In the genomic region with DNA sequence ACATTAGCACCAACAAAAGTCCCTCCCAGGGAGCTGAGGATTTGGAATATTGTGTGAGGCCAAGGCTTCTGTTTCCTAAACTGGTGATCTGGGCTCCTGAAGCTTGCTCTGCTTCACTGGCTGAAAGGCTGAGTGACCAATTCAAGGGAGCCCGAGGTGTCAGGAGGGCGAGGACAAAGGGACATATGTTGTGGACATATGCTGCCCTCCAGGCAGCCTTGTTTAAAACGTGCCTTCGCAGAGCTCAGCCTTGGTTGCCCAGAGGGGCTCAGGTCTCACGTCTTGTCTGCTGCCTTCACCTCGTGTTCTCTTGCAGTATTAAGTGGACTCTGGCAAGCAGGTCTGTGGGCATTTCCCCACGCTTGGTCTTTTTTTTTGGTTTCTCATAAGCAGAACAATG, we compare ENCODE assay signal across 15 cellular contexts. TPM values are rescaled to one million over a fixed set of nuclear protein-coding genes. Genes with fewer than 3 reads are reported as not detected.
DNase-seq lines count a peak whose midpoint lies in the region; ATAC-seq, FAIRE-seq and TF ChIP-seq lines count a peak whose summit lies in the region.
"Had no signal": no experiment of that assay in that cellular context is flagged by ENCODE, and none has a peak within 500 bp of the region (broad histone marks: within the 10 kb centered on the region; RNA-seq: fewer than 3 reads in every experiment).

No MANE protein-coding gene starts in this region.

- H3K18ac ChIP-seq in H1 (ENCODE audit: extremely low read depth, low read length): no peak overlapping the region

- no peak for FAIRE-seq in H1 (lab: Jason Lieb, UNC)
- FAIRE-seq: A204.1 had no signal

- H3K56ac ChIP-seq in H1 (replicated peaks; ENCODE audit: insufficient read length, low read depth, low read length): no peak overlapping the region

- peaks cover 10% of the 10 kb centered on the region; the same call in 1 of the 2 replicates for H3K36me3 ChIP-seq in Karpas-422 (ENCODE audit: insufficient read depth, low read length)
- H3K36me3 ChIP-seq in H1 (ENCODE audit: control insufficient read depth in 2 of 4, insufficient read depth in 4 of 4, low read length in 3 of 4): no peaks in the 10 kb centered on the region
- H3K36me3 ChIP-seq: SJSA1 had no signal

- H3K4me2 ChIP-seq in Karpas-422 (ENCODE audit: low read depth, low read length, poor library complexity, severe bottlenecking) (peak overlapping the region; percentile 68), H1 (ENCODE audit: insufficient read depth in 1 of 2, low read depth in 2 of 2, low read length in 2 of 2) (no peak overlapping the region)

- TF ChIP-seq POLR2A in H1 (IDR thresholded peaks at IDR 0.05; ENCODE audit: control extremely low read depth in 1 of 2, low read depth in 2 of 2, low read length in 2 of 2): no peak

- H3K9me3 Mint-ChIP-seq in CD14-positive monocyte: peaks cover 0 to 2% (median 0%) of the 10 kb centered on the region in 7 donors

- H3K9ac ChIP-seq in Karpas-422 (ENCODE audit: low read length) (peak overlapping the region; percentile 57), H1 (replicated peaks in 1 of 4; ENCODE audit: extremely low read depth in 1 of 4, low read depth in 3 of 4, low read length in 3 of 4) (no peak overlapping the region)
- H3K9ac ChIP-seq: GM23248 had no signal

- no peaks in the 10 kb centered on the region for H3K9me3 ChIP-seq in Karpas-422 (ENCODE audit: low read length)
- no peaks in the 10 kb centered on the region for H3K9me3 ChIP-seq in H1 (ENCODE audit: insufficient read depth in 2 of 2, low read depth in 1 of 2, low read length in 1 of 2)
- H3K9me3 ChIP-seq: SJSA1 had no signal

- peaks cover 24 to 58% of the 10 kb centered on the region in 2 donors for H3K36me3 Mint-ChIP-seq in CD14-positive monocyte

- no peak overlapping the region for H2BK5ac ChIP-seq in H1 (ENCODE audit: low read depth, low read length)

- peak overlapping the region; percentile 100 for H3K27ac ChIP-seq in Karpas-422 (ENCODE audit: low read length)
- no peak overlapping the region for H3K27ac ChIP-seq in H1 (ENCODE audit: low read depth, low read length)
- H3K27ac ChIP-seq: GM23248, SJSA1 had no signal

- no peak overlapping the region for H3K4ac ChIP-seq in H1 (replicated peaks; ENCODE audit: insufficient read length, low read depth, low read length)

- peaks cover 34% of the 10 kb centered on the region; the same call in 1 of the 2 replicates for H4K20me1 ChIP-seq in Karpas-422 (ENCODE audit: insufficient read depth, low read depth, low read length)
- H4K20me1 ChIP-seq in H1 (replicated peaks in 1 of 2; ENCODE audit: control insufficient read depth in 1 of 2, insufficient read depth in 2 of 2, low read length in 2 of 2): peaks cover 0 to 3% of the 10 kb centered on the region in 2 experiments

- intact Hi-C loops in CD14-positive monocyte (cut with micrococcal nuclease): loop anchor here (5.0 to 10.0 kb wide), 2 partner anchors 54 to 82 kb away; no protein-coding TSS in a partner anchor

- H3K4me1 Mint-ChIP-seq in CD14-positive monocyte: peaks cover 96% of the 10 kb centered on the region

- H2AFZ ChIP-seq in Karpas-422 (ENCODE audit: low read length): no peak overlapping the region
- no peak overlapping the region for H2AFZ ChIP-seq in H1 (ENCODE audit: low read length)
- H2AFZ ChIP-seq: GM23248 had no signal

- POLR2A ChIA-PET in H1 (lab: Charles Lee; ENCODE audit: partially characterized antibody): interaction anchor here (0.7 to 1.0 kb wide), 2 partner anchors 20 to 123 kb away, joined by 3 read pairs; no protein-coding TSS in a partner anchor

- no peak overlapping the region for H4K5ac ChIP-seq in H1 (ENCODE audit: insufficient read length, low read depth, low read length)

- no peak overlapping the region for H4K8ac ChIP-seq in H1 (ENCODE audit: extremely low read depth, insufficient read depth, low read length)

- no peak for ATAC-seq in GM18867 (IDR thresholded peaks at IDR 0.05; ENCODE audit: unreplicated experiment)

- H3K23me2 ChIP-seq in H1 (ENCODE audit: low read depth, low read length): no peaks in the 10 kb centered on the region; the same call in 1 of the 2 replicates

- no peak for TF ChIP-seq RAD21 in H1 (IDR thresholded peaks at IDR 0.05 in 1 of 2, conservative IDR thresholded peaks at IDR 0.05 in 1 of 2; ENCODE audit: low read depth in 2 of 2, low read length in 2 of 2)

- H2BK15ac ChIP-seq in H1 (ENCODE audit: low read length): 0 out of 2 replicates have a peak overlapping the region, but pooled peaks have one; percentile 47

- WGBS in H1 (ENCODE audit: extremely low coverage in 1 of 2, insufficient coverage in 1 of 2, insufficient read length in 1 of 2, insufficient replicate concordance in 2 of 2, low coverage in 1 of 2, low lambda C conversion rate in 2 of 2, missing lambda C conversion rate in 1 of 2), 2 experiments: 86% methylated on average over 7 of the region's 7 CpGs; no CpG with 5 or more reads in 1 of the 2 experiments

- no peaks in the 10 kb centered on the region for H3K9me2 ChIP-seq in Karpas-422 (replicated peaks; ENCODE audit: insufficient read depth, low read length)

- no peak overlapping the region for H2BK12ac ChIP-seq in H1 (ENCODE audit: low read depth, low read length)

- H3K14ac ChIP-seq in H1 (ENCODE audit: insufficient read length): no peak overlapping the region

- no peak overlapping the region for H2BK120ac ChIP-seq in H1 (replicated peaks; ENCODE audit: low read depth, low read length)

- no peak overlapping the region for H2AK5ac ChIP-seq in H1 (ENCODE audit: low read depth, low read length)

- TF ChIP-seq CTCF in CD14-positive monocyte (IDR thresholded peaks at IDR 0.05) (no peak), H1 (IDR thresholded peaks at IDR 0.05; ENCODE audit: control extremely low read depth in 1 of 3, insufficient read depth in 1 of 3, low read depth in 1 of 3, low read length in 3 of 3) (no peak)

- no peak overlapping the region for H2BK20ac ChIP-seq in H1 (ENCODE audit: low read length)

- peaks cover 11% of the 10 kb centered on the region for H3K79me1 ChIP-seq in H1 (ENCODE audit: low read depth, low read length)

- H3K27ac Mint-ChIP-seq in CD14-positive monocyte: peak overlapping the region; percentile 90 to 99 (median 98)

- DNase-seq in CD14-positive monocyte (ENCODE audit: low spot score): no peak
- no peak for DNase-seq in Karpas-422
- DNase-seq in H1 (ENCODE audit: low read depth in 1 of 2, low spot score in 2 of 2): no peak
- DNase-seq in retina: peak; percentile 23
- no peak for DNase-seq in GF-D8 (lab: John Stamatoyannopoulos, UW)
- DNase-seq in SKM-1 treated with dmso at 0.1 percent for 144 hours (lab: John Stamatoyannopoulos, UW; ENCODE audit: unreplicated experiment): no peak
- DNase-seq: COR-L47, NCI-H1417, NCI-H187 treated with DMSO at 0.1 percent for 48 hours, NCI-H2171 treated with DMSO at 0.1 percent for 48 hours, NCI-H774 had no signal

- H3K4me3 ChIP-seq in Karpas-422 (ENCODE audit: low read length) (peak overlapping the region; percentile 49; the same call in 1 of the 2 replicates), H1 (ENCODE audit: extremely low read depth in 1 of 4, insufficient read depth in 2 of 4, low read depth in 3 of 4, low read length in 4 of 4) (no peak overlapping the region)
- H3K4me3 ChIP-seq: GM23248, SJSA1 had no signal

- CTCF ChIA-PET in H1 (lab: Charles Lee; ENCODE audit: partially characterized antibody): interaction anchor here (0.6 to 10.1 kb wide), 7 partner anchors 9 to 491 kb away, joined by 3 to 108 read pairs (median 3); a partner anchor contains a TSS

- no peak overlapping the region for H4K91ac ChIP-seq in H1 (replicated peaks; ENCODE audit: insufficient read length, low read length)

- H3K27me3 Mint-ChIP-seq in CD14-positive monocyte (ENCODE audit: low read depth in 3 of 3): no peaks in the 10 kb centered on the region

- no peak for TF ChIP-seq EP300 in H1 (IDR thresholded peaks at IDR 0.05; ENCODE audit: borderline replicate concordance in 1 of 2, low read depth in 2 of 2, low read length in 2 of 2)

- peak overlapping the region in 1 of 2 donors; percentile 79 for H3K4me3 Mint-ChIP-seq in CD14-positive monocyte

- H3K4me1 ChIP-seq in Karpas-422 (ENCODE audit: low read length) (peaks cover 99% of the 10 kb centered on the region), H1 (replicated peaks in 1 of 4; ENCODE audit: control insufficient read depth in 3 of 4, insufficient read depth in 4 of 4, low read length in 3 of 4) (peaks cover 4 to 13% (median 7%) of the 10 kb centered on the region in 4 experiments)
- H3K4me1 ChIP-seq: SJSA1 had no signal

- H3K23ac ChIP-seq in H1 (ENCODE audit: insufficient read length): no peak overlapping the region

- no peaks in the 10 kb centered on the region for H3K27me3 ChIP-seq in Karpas-422 (ENCODE audit: low read length)
- H3K27me3 ChIP-seq in H1 (replicated peaks in 1 of 4; ENCODE audit: control insufficient read depth in 3 of 4, extremely low read depth in 1 of 4, insufficient read depth in 3 of 4, low read length in 3 of 4): peaks cover 0 to 2% (median 0%) of the 10 kb centered on the region in 4 experiments; a peak in 1 of 7 replicates

- H3K79me2 ChIP-seq in Karpas-422 (ENCODE audit: low read length) (peaks cover 98% of the 10 kb centered on the region), H1 (ENCODE audit: control insufficient read depth in 1 of 2, insufficient read depth in 2 of 2, low read length in 2 of 2) (peaks cover 0 to 45% of the 10 kb centered on the region in 2 experiments; a peak in 2 of 4 replicates)

TF ChIP-seq in H1, 55 proteins besides CTCF, POLR2A, EP300 and RAD21 (continues in another document):
- TF ChIP-seq TEAD4 (IDR thresholded peaks at IDR 0.05; ENCODE audit: low read depth, low read length) (no peak), CTBP2 (IDR thresholded peaks at IDR 0.05; ENCODE audit: borderline replicate concordance, insufficient read depth, insufficient read length, low read length) (no peak), CREB1 (IDR thresholded peaks at IDR 0.05) (no peak), SRF (IDR thresholded peaks at IDR 0.05; ENCODE audit: low read depth, low read length) (no peak), EZH2 (IDR thresholded peaks at IDR 0.05; ENCODE audit: low read depth, low read length, severe bottlenecking) (no peak), SIN3A (conservative IDR thresholded peaks at IDR 0.05 in 1 of 2, IDR thresholded peaks at IDR 0.05 in 1 of 2; ENCODE audit: low read depth in 1 of 2, low read length in 2 of 2) (no peak), RXRA (IDR thresholded peaks at IDR 0.05; ENCODE audit: insufficient read depth, low read depth, low read length) (no peak)

RNA-seq across cellular contexts. Expression of a gene that starts 7.0 kb away (rescaled TPM):
- 10 to 100 TPM; 53.7 to 62.8 TPM for polyA plus RNA-seq in CD14-positive monocyte
- total RNA-seq in Karpas-422 (2014; rRNA removed; shearing (Covaris generic); ENCODE audit: low replicate concordance): 20.9 and 36.2 TPM in 2 replicates
- 15.1 and 15.3 TPM in 2 replicates for total RNA-seq in H1 (2021; fragmentation: NEBNext Ultra II Directional; extraction: Animal tissue kit (Norgen Biotek cat#: 25700))
- polyA plus RNA-seq in H1 (2011; rRNA removed): 20.4 and 23.4 TPM in 2 replicates
- 12.0 TPM for polyA plus RNA-seq in H1 (2011; cell fraction: cytosol; rRNA removed)
- 24.1 TPM for polyA plus RNA-seq in H1 (2011; cell fraction: nucleus; rRNA removed)
- polyA plus RNA-seq in H1 (2012, experiment 1 of 2): 12.7 to 14.0 TPM (median 13.7 TPM) in 4 replicates
- 10.1 TPM for polyA plus RNA-seq in H1 (2012, experiment 2 of 2)
- polyA plus RNA-seq in H1 (2013, experiment 1 of 2): 12.0 TPM
- 14.2 TPM for polyA plus RNA-seq in H1 (2013, experiment 2 of 2)
- polyA minus RNA-seq in H1 (2011; rRNA and poly(A)+ RNA removed): 36.9 and 53.2 TPM in 2 replicates
- polyA minus RNA-seq in H1 (2011; cell fraction: cytosol; rRNA and poly(A)+ RNA removed): 16.9 TPM
- 23.3 TPM for polyA minus RNA-seq in H1 (2011; cell fraction: nucleus; rRNA and poly(A)+ RNA removed)
- total RNA-seq: SJSA1 had no signal
